9 cellular contexts compared by ENCODE assay signal in the genomic region with DNA sequence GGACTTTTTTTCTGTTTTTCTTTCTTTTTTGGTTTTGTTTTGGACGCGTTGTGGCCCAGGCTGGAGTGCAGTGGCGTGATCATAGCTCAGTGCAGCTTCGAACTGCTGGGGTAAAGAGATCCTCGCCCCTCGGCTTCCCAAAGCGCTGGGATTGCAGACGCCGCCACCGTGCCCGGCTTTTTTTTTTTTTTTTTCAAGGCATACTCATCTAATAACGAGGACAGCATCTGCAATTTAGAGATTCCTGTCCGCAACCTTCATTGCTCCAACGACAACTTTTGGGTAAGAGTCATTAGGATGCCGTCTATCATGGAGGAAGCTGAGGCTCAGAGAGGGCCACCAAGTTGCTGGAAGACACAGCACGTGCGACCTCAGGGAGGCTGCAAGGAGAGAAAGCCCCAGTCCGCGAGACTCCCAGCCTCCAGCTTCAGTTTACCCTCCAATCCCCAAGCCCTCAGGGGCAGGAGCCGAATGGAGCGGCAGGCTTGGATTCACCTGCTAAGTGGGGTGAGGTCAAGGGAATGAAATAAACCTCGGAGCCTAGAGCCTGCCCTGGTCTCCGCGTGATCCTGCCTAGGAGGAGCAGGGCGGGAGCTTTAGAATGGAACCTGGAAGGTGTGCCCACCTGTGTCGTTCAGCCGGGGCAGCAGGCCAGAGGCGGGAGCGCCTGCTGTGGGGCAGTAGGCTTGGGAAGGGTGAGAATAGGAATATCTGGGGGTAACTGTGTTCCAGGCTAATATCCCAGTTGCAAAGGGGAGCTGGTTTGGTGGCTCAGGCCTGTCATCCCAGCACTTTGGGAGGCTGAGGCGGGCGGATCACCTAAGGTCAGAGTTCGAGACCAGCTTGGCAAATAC. TPM values are rescaled to one million over a fixed set of nuclear protein-coding genes. Genes with fewer than 3 reads are reported as not detected.
DNase-seq lines count a peak whose midpoint lies in the region; ATAC-seq, FAIRE-seq and TF ChIP-seq lines count a peak whose summit lies in the region.
"Had no signal": no experiment of that assay in that cellular context is flagged by ENCODE, and none has a peak within 500 bp of the region (broad histone marks: within the 10 kb centered on the region; RNA-seq: fewer than 3 reads in every experiment).

No MANE protein-coding gene starts in this region.

- peak overlapping the region; percentile 55 for H3K27ac ChIP-seq in endodermal cell (ENCODE audit: low read depth, low read length)
- peak overlapping the region; percentile 62 for H3K27ac ChIP-seq in neutrophil

- intact Hi-C loops in Caco-2 (cut with micrococcal nuclease; ENCODE audit: unreplicated experiment), result loop anchor here (2.0 kb wide), 1 partner anchor 61 kb away; a partner anchor contains a TSS

- H3K36me3 Mint-ChIP-seq in Caco-2 (ENCODE audit: insufficient read depth, unreplicated experiment) (peaks cover 29% of the 10 kb centered on the region), endodermal cell (ENCODE audit: low read depth) (peaks cover 17% of the 10 kb centered on the region)

- no peak for DNase-seq in Caco-2
- DNase-seq in NT2/D1 (ENCODE audit: low read depth, low spot score), result no peak
- DNase-seq in endodermal cell, result no peak
- DNase-seq in HTR-8/SVneo (ENCODE audit: insufficient read length, low spot score), result no peak
- no peak for DNase-seq in MV-4-11 (lab: John Stamatoyannopoulos, UW)

- H3K4me3 Mint-ChIP-seq in Caco-2 (ENCODE audit: unreplicated experiment), result peak overlapping the region; percentile 100
- peak overlapping the region; percentile 94 for H3K4me3 Mint-ChIP-seq in endodermal cell

- FAIRE-seq in HTR-8/SVneo (lab: Jason Lieb, UNC), result no peak

- H3K4me1 Mint-ChIP-seq in Caco-2 (ENCODE audit: low read depth, unreplicated experiment) (peaks cover 7% of the 10 kb centered on the region), endodermal cell (peaks cover 8% of the 10 kb centered on the region)

- H3K27ac Mint-ChIP-seq in Caco-2 (ENCODE audit: unreplicated experiment) (peak overlapping the region; percentile 96), endodermal cell (peak overlapping the region; percentile 97)

- BruUV-seq in Caco-2 (replicated peaks; lab: Mats Ljungman, UMichigan), result no TSS peak

- H3K4me3 ChIP-seq in Caco-2 (ENCODE audit: low read depth, low read length) (peak overlapping the region; percentile 57), NT2/D1 (ENCODE audit: insufficient read length, low read depth) (peak overlapping the region; percentile 98), endodermal cell (ENCODE audit: low read length) (peak overlapping the region; percentile 99), neutrophil (ENCODE audit: low read depth in 1 of 2, low read length in 1 of 2) (peak overlapping the region; percentile 76 to 89)

- WGBS in endodermal cell (ENCODE audit: insufficient coverage in 1 of 2, insufficient read length in 1 of 2), 2 experiments, result 31 to 57% methylated on average over 14 to 32 of the region's 32 CpGs

- CTCF ChIA-PET in Caco-2 (lab: Charles Lee), result no interaction called here

- H3K9me3 ChIP-seq in Caco-2 (no peaks in the 10 kb centered on the region), NT2/D1 (ENCODE audit: insufficient read depth, low read length) (no peaks in the 10 kb centered on the region), endodermal cell (ENCODE audit: control insufficient read depth, low read length) (no peaks in the 10 kb centered on the region), neutrophil (no peaks in the 10 kb centered on the region)

- H3K9me3 Mint-ChIP-seq in Caco-2 (ENCODE audit: unreplicated experiment) (no peaks in the 10 kb centered on the region), endodermal cell (no peaks in the 10 kb centered on the region)

- POLR2A ChIA-PET in Caco-2 (lab: Charles Lee), result interaction anchor here (0.7 kb wide), 1 partner anchor 102 kb away, joined by 3 read pairs; a partner anchor contains a TSS

- H3K9ac ChIP-seq in NT2/D1 (ENCODE audit: insufficient read length, low read depth), result peak overlapping the region; percentile 88
- H3K9ac ChIP-seq in endodermal cell (ENCODE audit: extremely low read depth, low read length, poor library complexity, severe bottlenecking), result peak overlapping the region; percentile 78

- H3K36me3 ChIP-seq in Caco-2 (ENCODE audit: control insufficient read depth, insufficient read depth, low read length) (no peaks in the 10 kb centered on the region), NT2/D1 (ENCODE audit: insufficient read depth, insufficient read length, low read length) (peaks cover 21% of the 10 kb centered on the region), endodermal cell (ENCODE audit: control insufficient read depth, insufficient read depth, low read length) (peaks cover 14% of the 10 kb centered on the region), neutrophil (peaks cover 6% of the 10 kb centered on the region)

- H3K27me3 Mint-ChIP-seq in Caco-2 (ENCODE audit: insufficient read depth, unreplicated experiment) (no peaks in the 10 kb centered on the region), endodermal cell (ENCODE audit: insufficient read depth) (peaks cover 26% of the 10 kb centered on the region)

- no peaks in the 10 kb centered on the region for H3K27me3 ChIP-seq in Caco-2 (replicated peaks; ENCODE audit: control insufficient read depth, insufficient read depth, low read length)
- H3K27me3 ChIP-seq in NT2/D1 (ENCODE audit: insufficient read depth, insufficient read length), result peaks cover 8% of the 10 kb centered on the region
- peaks cover 16% of the 10 kb centered on the region for H3K27me3 ChIP-seq in endodermal cell (ENCODE audit: control insufficient read depth, insufficient read depth, low read length, poor library complexity, severe bottlenecking)
- H3K27me3 ChIP-seq in neutrophil, result peaks cover 27% of the 10 kb centered on the region

- no peak for ATAC-seq in GM18498 (IDR thresholded peaks at IDR 0.05; ENCODE audit: unreplicated experiment)
- no peak for ATAC-seq in HG03196 (IDR thresholded peaks at IDR 0.05; ENCODE audit: unreplicated experiment)

- H3K4me1 ChIP-seq in Caco-2, result peaks cover 8% of the 10 kb centered on the region; the same call in 1 of the 2 replicates
- H3K4me1 ChIP-seq in NT2/D1 (ENCODE audit: insufficient read depth, insufficient read length), result peaks cover 11% of the 10 kb centered on the region
- H3K4me1 ChIP-seq in endodermal cell (ENCODE audit: control insufficient read depth, insufficient read depth, low read length), result peaks cover 2% of the 10 kb centered on the region
- H3K4me1 ChIP-seq in neutrophil (ENCODE audit: control insufficient read depth in 1 of 2, insufficient read depth in 1 of 2, low read depth in 1 of 2, low read length in 1 of 2), result peaks cover 17 to 21% of the 10 kb centered on the region in 2 experiments

- TF ChIP-seq CTCF in Caco-2 (IDR thresholded peaks at IDR 0.05; ENCODE audit: insufficient read depth in 1 of 2, low read depth in 1 of 2, low read length in 1 of 2, severe bottlenecking in 1 of 2, unreplicated experiment in 1 of 2) (no peak), endodermal cell (conservative IDR thresholded peaks at IDR 0.05) (no peak), neutrophil (IDR thresholded peaks at IDR 0.05) (no peak)

RNA-seq across cellular contexts. Expression of a gene that starts 0.7 kb away (rescaled TPM):
- total RNA-seq in Caco-2 (2022) (93.3 and 95.8 TPM in 2 replicates), endodermal cell (10 to 100 TPM; 76.6 to 86.4 TPM)
- 58.5 TPM for polyA plus RNA-seq in endodermal cell (2013, experiment 1 of 2)
- polyA plus RNA-seq in endodermal cell (2013, experiment 2 of 2), result 53.7 TPM

RNA-seq across cellular contexts. Expression of a gene that starts 5.7 kb away (rescaled TPM):
- total RNA-seq in Caco-2 (2022) (0.68 TPM in 1 of 2 replicates, not detected in the other), endodermal cell (under 1 TPM; 0.81 to 0.82 TPM)
- polyA plus RNA-seq in endodermal cell (2013, experiment 1 of 2), result 0.21 TPM
- polyA plus RNA-seq in endodermal cell (2013, experiment 2 of 2), result not detected
- total RNA-seq: LHCN-M2 had no signal

RNA-seq across cellular contexts. Expression of a gene that starts 29.0 kb away (rescaled TPM):
- total RNA-seq in Caco-2 (2022), result 74.6 and 77.9 TPM in 2 replicates
- total RNA-seq in endodermal cell, result 10 to 100 TPM; 49.1 to 66.4 TPM
- polyA plus RNA-seq in endodermal cell (2013, experiment 1 of 2), result 59.6 TPM
- 56.3 TPM for polyA plus RNA-seq in endodermal cell (2013, experiment 2 of 2)

RNA-seq across cellular contexts. Expression of a gene that starts 42.2 kb away (rescaled TPM):
- total RNA-seq in Caco-2 (2022) (26.3 and 31.2 TPM in 2 replicates), endodermal cell (10 to 100 TPM in 1 of 2 donors, 1 to 10 TPM in 1; 9.8 to 14.1 TPM)
- polyA plus RNA-seq in endodermal cell (2013, experiment 1 of 2), result 8.7 TPM
- polyA plus RNA-seq in endodermal cell (2013, experiment 2 of 2), result 9.6 TPM

RNA-seq across cellular contexts. Expression of a gene that starts 44.3 kb away (rescaled TPM):
- 2.7 and 3.9 TPM in 2 replicates for total RNA-seq in Caco-2 (2022)
- total RNA-seq in endodermal cell, result under 1 TPM; 0.15 to 0.75 TPM
- polyA plus RNA-seq in endodermal cell (2013, experiment 1 of 2), result 1.2 TPM
- 0.79 TPM for polyA plus RNA-seq in endodermal cell (2013, experiment 2 of 2)
